ENCODE assay signal across 9 cellular contexts in the genomic region with DNA sequence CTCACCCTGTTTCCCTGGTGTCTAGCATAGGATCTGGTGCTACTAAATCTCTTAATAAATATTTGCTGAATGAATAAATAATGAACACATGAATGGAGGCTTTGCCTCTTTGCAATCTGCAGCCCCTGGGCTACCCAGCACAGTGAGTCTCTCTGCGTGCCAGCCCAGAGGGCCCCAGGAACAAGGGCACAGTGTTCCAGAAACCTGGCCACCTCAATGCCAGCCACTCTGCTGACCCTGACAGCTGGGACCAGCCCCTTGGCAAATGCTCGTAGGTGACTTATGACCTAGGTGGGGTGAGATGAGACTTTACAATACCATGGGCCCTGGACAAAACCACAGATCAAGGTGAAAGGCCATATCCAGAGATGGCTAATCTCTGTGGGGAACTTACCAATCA. TPM values are rescaled to one million over a fixed set of nuclear protein-coding genes. Genes with fewer than 3 reads are reported as not detected.
A peak's percentile ranks its signal among the peaks of the same experiment; 100 is the strongest.
DNase-seq lines count a peak whose midpoint lies in the region; ATAC-seq and TF ChIP-seq lines count a peak whose summit lies in the region.
"Had no signal": no experiment of that assay in that cellular context is flagged by ENCODE, and none has a peak within 500 bp of the region (broad histone marks: within the 10 kb centered on the region; RNA-seq: fewer than 3 reads in every experiment).

No MANE protein-coding gene starts in this region.

- H3K27me3 ChIP-seq in BLaER1 treated with 17β-estradiol and CSF1 and Interleukin-3, amounts not matched to agents 10 nM and 100 nM: no peaks in the 10 kb centered on the region
- H3K27me3 ChIP-seq in fibroblast of lung (ENCODE audit: control insufficient read depth, insufficient read depth, low read length) (no peaks in the 10 kb centered on the region), psoas muscle (ENCODE audit: insufficient read depth in 3 of 3, low read length in 2 of 3) (no peaks in the 10 kb centered on the region)

- POLR2A ChIA-PET in RWPE1 (lab: Yijun Ruan, JAX; ENCODE audit: low non-redundant PET): interaction anchor here (0.7 kb wide), 1 partner anchor 408 kb away, joined by 3 read pairs; no protein-coding TSS in a partner anchor

- intact Hi-C loops in psoas muscle (cut with DNase I): no loop called here

- H3K36me3 Mint-ChIP-seq in activated naive CD4-positive, alpha-beta T cell treated with anti-CD3 and anti-CD28 coated beads, Interleukin-2, amount 50 U/mL, for 72 hours: peaks cover 0 to 7% of the 10 kb centered on the region in 2 donors

- H3K27ac Mint-ChIP-seq in activated naive CD4-positive, alpha-beta T cell treated with anti-CD3 and anti-CD28 coated beads, Interleukin-2, amount 50 U/mL, for 72 hours: peak overlapping the region in 1 of 2 donors; percentile 85

- H3K79me2 ChIP-seq in fibroblast of lung (ENCODE audit: control insufficient read depth, insufficient read depth, low read length): no peaks in the 10 kb centered on the region

- H3K27ac ChIP-seq in BLaER1 treated with 17β-estradiol and CSF1 and Interleukin-3, amounts not matched to agents 10 nM and 100 nM: peak overlapping the region; percentile 68 to 86 (median 74)
- peak overlapping the region; percentile 88 for H3K27ac ChIP-seq in RWPE1
- peak overlapping the region; percentile 33 for H3K27ac ChIP-seq in fibroblast of lung (ENCODE audit: insufficient read depth, low read length)
- H3K27ac ChIP-seq in psoas muscle: peak overlapping the region; percentile 95

- H3K36me3 ChIP-seq in BLaER1 treated with 17β-estradiol and CSF1 and Interleukin-3, amounts not matched to agents 10 nM and 100 nM: peaks cover 68 to 92% (median 81%) of the 10 kb centered on the region in 11 experiments
- H3K36me3 ChIP-seq in fibroblast of lung (ENCODE audit: control insufficient read depth, insufficient read depth, low read length) (peaks cover 13% of the 10 kb centered on the region), psoas muscle (ENCODE audit: insufficient read depth in 1 of 2, low read depth in 1 of 2) (peaks cover 10 to 71% of the 10 kb centered on the region in 2 donors)

- peaks cover 52 to 60% (median 57%) of the 10 kb centered on the region in 10 experiments for H3K4me1 ChIP-seq in BLaER1 treated with 17β-estradiol and CSF1 and Interleukin-3, amounts not matched to agents 10 nM and 100 nM
- H3K4me1 ChIP-seq in fibroblast of lung (ENCODE audit: control insufficient read depth, extremely low read depth, insufficient read depth, low read length) (peaks cover 14% of the 10 kb centered on the region), psoas muscle (peaks cover 55% of the 10 kb centered on the region)

- H3K4me3 ChIP-seq in BLaER1 treated with 17β-estradiol and CSF1 and Interleukin-3, amounts not matched to agents 10 nM and 100 nM: peak overlapping the region in 8 of 10 experiments; percentile 8 to 43 (median 23); a peak in 9 of 20 replicates
- H3K4me3 ChIP-seq in fibroblast of lung (replicated peaks in 1 of 4; ENCODE audit: control extremely low read depth in 1 of 4, insufficient read depth in 1 of 4, low read depth in 3 of 4, low read length in 4 of 4) (no peak overlapping the region), psoas muscle (peak overlapping the region; percentile 51)

- ATAC-seq in psoas muscle: peak; percentile 39 to 69 (median 62)
- ATAC-seq in activated naive CD4-positive, alpha-beta T cell treated with anti-CD3 and anti-CD28 coated beads, Interleukin-2, amount 50 U/mL, for 72 hours: no peak

- H3K4me2 ChIP-seq in BLaER1 treated with 17β-estradiol and CSF1 and Interleukin-3, amounts not matched to agents 10 nM and 100 nM: peak overlapping the region; percentile 89 to 99 (median 93)
- H3K4me2 ChIP-seq in fibroblast of lung (ENCODE audit: extremely low read depth, insufficient read depth, low read length): peak overlapping the region; percentile 30

- WGBS in psoas muscle, 3 donors: 33% methylated on average over 2 of the region's 2 CpGs

- no peaks in the 10 kb centered on the region for H3K9me3 ChIP-seq in BLaER1 treated with 17β-estradiol and CSF1 and Interleukin-3, amounts not matched to agents 10 nM and 100 nM (replicated peaks in 1 of 11)
- H3K9me3 ChIP-seq in fibroblast of lung (ENCODE audit: control insufficient read depth, insufficient read depth, low read depth, low read length) (no peaks in the 10 kb centered on the region), psoas muscle (no peaks in the 10 kb centered on the region)

- DNase-seq in RWPE1 (ENCODE audit: low spot score): no peak
- no peak for DNase-seq in fibroblast of lung (ENCODE audit: low read depth in 2 of 2)
- peak; percentile 47 to 81 for DNase-seq in psoas muscle
- no peak for DNase-seq in stimulated activated CD8-positive, alpha-beta memory T cell treated with anti-CD3 and anti-CD28 coated beads, Interleukin-4, amount 100 ng/mL, for 48 hours
- no peak for DNase-seq in NCI-H2081 treated with DMSO at 0.1 percent for 48 hours (lab: John Stamatoyannopoulos, UW)
- no peak for DNase-seq in SHP77 treated with DMSO at 0.1 percent for 48 hours (lab: John Stamatoyannopoulos, UW)
- DNase-seq in activated naive CD4-positive, alpha-beta T cell treated with anti-CD3 and anti-CD28 coated beads, Interleukin-2, amount 50 U/mL, for 72 hours (ENCODE audit: low spot score in 2 of 2): no peak
- DNase-seq: activated effector memory CD4-positive, alpha-beta T cell treated with Interleukin-2 at 50 U/mL for 16 hours had no signal

- H2AFZ ChIP-seq in fibroblast of lung (ENCODE audit: low read length): no peak overlapping the region

- no peaks in the 10 kb centered on the region for H3K9me3 Mint-ChIP-seq in activated naive CD4-positive, alpha-beta T cell treated with anti-CD3 and anti-CD28 coated beads, Interleukin-2, amount 50 U/mL, for 72 hours

- TF ChIP-seq CTCF in RWPE1 (conservative IDR thresholded peaks at IDR 0.05; ENCODE audit: low read depth) (no peak), fibroblast of lung (conservative IDR thresholded peaks at IDR 0.05 in 1 of 2, IDR thresholded peaks at IDR 0.05 in 1 of 2; ENCODE audit: low read depth in 1 of 2, low read length in 2 of 2) (no peak), psoas muscle (IDR thresholded peaks at IDR 0.05) (no peak)

- CTCF ChIA-PET in RWPE1 (lab: Yijun Ruan, JAX): no interaction called here

- H4K20me1 ChIP-seq in BLaER1 treated with 17β-estradiol and CSF1 and Interleukin-3, amounts not matched to agents 10 nM and 100 nM: peaks cover 0 to 23% (median 12%) of the 10 kb centered on the region in 11 experiments; a peak in 9 of 22 replicates
- no peaks in the 10 kb centered on the region for H4K20me1 ChIP-seq in fibroblast of lung (ENCODE audit: control insufficient read depth, extremely low read depth, insufficient read depth, low read length)

- peak overlapping the region; percentile 35 to 73 (median 58); a peak in 19 of 22 replicates for H3K9ac ChIP-seq in BLaER1 treated with 17β-estradiol and CSF1 and Interleukin-3, amounts not matched to agents 10 nM and 100 nM
- no peak overlapping the region for H3K9ac ChIP-seq in fibroblast of lung (ENCODE audit: insufficient read depth, low read length)

RNA-seq across cellular contexts. Expression of a gene that starts 31.6 kb away (rescaled TPM):
- total RNA-seq in fibroblast of lung: 80.4 and 117 TPM in 2 replicates
- 112 and 134 TPM in 2 replicates for polyA plus RNA-seq in fibroblast of lung
- polyA plus RNA-seq in fibroblast of lung (2012): 195 and 245 TPM in 2 replicates
- 75.9 and 99.8 TPM in 2 replicates for polyA minus RNA-seq in fibroblast of lung (ENCODE audit: low replicate concordance)
- 100 to 1,000 TPM; 247 to 422 (median 337) TPM for total RNA-seq in psoas muscle
- polyA plus RNA-seq in psoas muscle: 100 to 1,000 TPM; 411 to 533 (median 483) TPM
- total RNA-seq in activated naive CD4-positive, alpha-beta T cell treated with anti-CD3 and anti-CD28 coated beads, Interleukin-2, amount 50 U/mL, for 72 hours: 100 to 1,000 TPM in 1 of 2 donors, 10 to 100 TPM in 1; 72.2 to 107 TPM

RNA-seq across cellular contexts. Expression of a gene that starts 32.0 kb away (rescaled TPM):
- total RNA-seq in fibroblast of lung (18.7 and 21.6 TPM in 2 replicates), psoas muscle (10 to 100 TPM; 12.1 to 32.0 (median 21.8) TPM)
- polyA plus RNA-seq in fibroblast of lung (13.4 and 21.0 TPM in 2 replicates), psoas muscle (10 to 100 TPM; 27.6 to 46.1 (median 38.0) TPM)
- polyA plus RNA-seq in fibroblast of lung (2012): 24.0 and 32.0 TPM in 2 replicates
- polyA minus RNA-seq in fibroblast of lung (ENCODE audit: low replicate concordance): 12.8 and 17.9 TPM in 2 replicates
- total RNA-seq in activated naive CD4-positive, alpha-beta T cell treated with anti-CD3 and anti-CD28 coated beads, Interleukin-2, amount 50 U/mL, for 72 hours: 10 to 100 TPM; 16.3 to 18.6 TPM

RNA-seq across cellular contexts. Expression of a gene that starts 39.3 kb away (rescaled TPM):
- 19.8 and 23.8 TPM in 2 replicates for total RNA-seq in fibroblast of lung
- polyA plus RNA-seq in fibroblast of lung: 30.5 and 41.2 TPM in 2 replicates
- 46.2 and 50.9 TPM in 2 replicates for polyA plus RNA-seq in fibroblast of lung (2012)
- 92.2 and 187 TPM in 2 replicates for polyA minus RNA-seq in fibroblast of lung (ENCODE audit: low replicate concordance)
- 10 to 100 TPM; 47.1 to 58.6 (median 54.6) TPM for total RNA-seq in psoas muscle
- polyA plus RNA-seq in psoas muscle: 10 to 100 TPM; 45.7 to 46.7 (median 45.7) TPM
- total RNA-seq in activated naive CD4-positive, alpha-beta T cell treated with anti-CD3 and anti-CD28 coated beads, Interleukin-2, amount 50 U/mL, for 72 hours: 10 to 100 TPM; 55.0 to 73.2 TPM

Comparison
In these comparisons a context has a peak if more than half of its experiments do, and no peak if none do; other contexts are left out.
1. H3K27ac ChIP-seq: peak in every context shown above with its lines; median percentile 95 in psoas muscle; 88 in RWPE1; 74 in BLaER1 treated with 17β-estradiol and CSF1 and Interleukin-3, amounts not matched to agents 10 nM and 100 nM; 33 in fibroblast of lung.
2. H3K4me3 ChIP-seq: peak in BLaER1 treated with 17β-estradiol and CSF1 and Interleukin-3, amounts not matched to agents 10 nM and 100 nM (8 of 10) and psoas muscle (single experiment); none in fibroblast of lung (0 of 4).
3. DNase-seq: peak in psoas muscle (2 of 2); none in RWPE1 (single experiment), fibroblast of lung (0 of 2), stimulated activated CD8-positive, alpha-beta memory T cell treated with anti-CD3 and anti-CD28 coated beads, Interleukin-4, amount 100 ng/mL, for 48 hours (single experiment), NCI-H2081 treated with DMSO at 0.1 percent for 48 hours (single experiment), SHP77 treated with DMSO at 0.1 percent for 48 hours (single experiment) and activated naive CD4-positive, alpha-beta T cell treated with anti-CD3 and anti-CD28 coated beads, Interleukin-2, amount 50 U/mL, for 72 hours (0 of 2).
4. ATAC-seq: peak in psoas muscle (4 of 4); none in activated naive CD4-positive, alpha-beta T cell treated with anti-CD3 and anti-CD28 coated beads, Interleukin-2, amount 50 U/mL, for 72 hours (0 of 2).